7 cellular contexts compared by ENCODE assay signal in the genomic region with DNA sequence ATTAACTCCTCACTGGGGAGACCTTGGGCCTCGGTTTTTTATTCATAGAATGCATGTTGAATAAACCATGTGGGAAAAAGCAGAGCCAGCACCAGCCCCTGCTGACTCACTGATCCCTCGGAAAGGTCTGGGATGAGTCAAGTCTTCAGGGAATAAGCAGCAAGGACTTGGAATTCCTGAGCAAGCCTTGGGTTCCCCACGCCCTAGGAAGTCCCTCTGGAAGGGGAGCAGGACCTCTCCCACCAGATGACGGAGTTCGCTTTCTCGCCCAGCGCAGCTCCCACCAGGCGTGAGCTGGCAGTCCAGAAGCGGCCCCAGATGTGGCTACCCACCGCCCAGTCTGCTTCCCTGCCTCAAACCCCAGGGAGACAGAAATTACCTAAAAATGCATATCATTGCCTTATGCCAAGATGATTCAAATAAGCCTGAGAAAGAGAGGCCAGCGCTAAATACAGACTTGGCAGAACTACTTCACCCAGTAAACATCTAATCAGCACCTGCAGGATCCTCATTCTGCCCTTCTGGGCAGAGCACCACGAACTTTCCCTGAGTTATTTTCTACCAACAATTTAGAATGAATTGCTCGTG. TPM values are rescaled to one million over a fixed set of nuclear protein-coding genes. Genes with fewer than 3 reads are reported as not detected.
DNase-seq lines count a peak whose midpoint lies in the region; ATAC-seq and TF ChIP-seq lines count a peak whose summit lies in the region.

No MANE protein-coding gene starts in this region.

- H3K27me3 ChIP-seq in testis = no peaks in the 10 kb centered on the region

- no peak overlapping the region for H3K4me3 ChIP-seq in testis

- DNase-seq in amniotic stem cell (lab: John Stamatoyannopoulos, UW) = peak; percentile 88
- DNase-seq in inferior parietal cortex (ENCODE audit: extremely low spot score) = peak; percentile 30
- DNase-seq in testis = peak; percentile 39
- DNase-seq in NCI-H2227 treated with DMSO at 0.1 percent for 48 hours (lab: John Stamatoyannopoulos, UW) = no peak
- DNase-seq in GM13977 (ENCODE audit: low spot score) = no peak

- H3K4me1 ChIP-seq in testis = peaks cover 8% of the 10 kb centered on the region

- H3K9me3 ChIP-seq in testis = no peaks in the 10 kb centered on the region

- H3K36me3 ChIP-seq in testis (ENCODE audit: low read depth, missing control alignments) = no peaks in the 10 kb centered on the region

- peak overlapping the region in 1 of 2 donors; percentile 61 for H3K27ac ChIP-seq in testis

- WGBS in testis, 2 donors = 52 to 57% methylated on average over 12 to 13 of the region's 13 CpGs

- TF ChIP-seq CTCF in testis (IDR thresholded peaks at IDR 0.05) (no peak), GM13977 (IDR thresholded peaks at IDR 0.05; ENCODE audit: extremely low read depth, insufficient read depth, missing control alignments) (no peak)

- intact Hi-C loops in testis (cut with DNase I; ENCODE audit: low total_unique reads) = no loop called here

- TF ChIP-seq POLR2A in testis (IDR thresholded peaks at IDR 0.05) = no peak

- in situ Hi-C loops in GM13977 (cut with MboI; ENCODE audit: low pct_unique_long_range_greater_than_20kb, low sequenced_read_pairs, unreplicated experiment) = no loop called here

- ATAC-seq in GM19452 (IDR thresholded peaks at IDR 0.05; ENCODE audit: unreplicated experiment) (peak; percentile 29), HG03565 (IDR thresholded peaks at IDR 0.05; ENCODE audit: unreplicated experiment) (peak; percentile 5)

RNA-seq across cellular contexts. Expression of a gene that starts 45.5 kb away (rescaled TPM):
- total RNA-seq in testis = 10 to 100 TPM; 31.3 to 44.7 TPM
- polyA plus RNA-seq in testis (ENCODE audit: insufficient read depth, low read depth, low replicate concordance) = 54.7 TPM

RNA-seq across cellular contexts. Expression of a gene that starts 45.6 kb away (rescaled TPM):
- total RNA-seq in testis = 10 to 100 TPM; 35.7 to 44.3 TPM
- polyA plus RNA-seq in testis (ENCODE audit: insufficient read depth, low read depth, low replicate concordance) = 42.2 TPM

Comparison
In these comparisons a context has a peak if more than half of its experiments do, and no peak if none do; other contexts are left out.
1. DNase-seq: peak in amniotic stem cell (single experiment), inferior parietal cortex (single experiment) and testis (single experiment); none in NCI-H2227 treated with DMSO at 0.1 percent for 48 hours (single experiment) and GM13977 (single experiment).